In genomic region chr3:155211940-155212339, GRCh38 we compare ENCODE assay signal across 28 cellular contexts.
"Had no signal": no experiment of that assay in that cellular context is flagged by ENCODE, and none has a peak within 500 bp of the region (broad histone marks: within the 10 kb centered on the region; RNA-seq: fewer than 3 reads in every experiment).

No MANE protein-coding gene starts in this region.

- H3K4me3 ChIP-seq: Peyer's patch, SJSA1 had no signal

- H3K27me3 ChIP-seq: Peyer's patch, SJSA1 had no signal

- H3K36me3 ChIP-seq: Peyer's patch, SJSA1, WERI-Rb-1 had no signal

- H3K9me3 ChIP-seq: Peyer's patch, SJSA1, SK-N-SH had no signal

- H3K27ac ChIP-seq: Peyer's patch, SJSA1, WERI-Rb-1 had no signal

- H3K4me1 ChIP-seq: Peyer's patch, SJSA1 had no signal

- DNase-seq: activated CD4-positive, alpha-beta memory T cell treated with anti-CD3 and anti-CD28 coated beads, Interleukin-2, amount 10 ng/mL, durations not matched to agents 7 days and 5 days; activated CD4-positive, alpha-beta T cell treated with anti-CD3 and anti-CD28 coated beads for 1 hour; activated CD4-positive, alpha-beta T cell treated with anti-CD3 and anti-CD28 coated beads for 48 hours; activated CD4-positive, CD25-positive, alpha-beta regulatory T cell; activated CD8-positive, alpha-beta memory T cell treated with anti-CD3 and anti-CD28 coated beads for 24 hours; activated CD8-positive, alpha-beta memory T cell treated with anti-CD3 and anti-CD28 coated beads, Interleukin-2, amount 10 ng/mL, durations not matched to agents 7 days and 5 days; activated CD8-positive, alpha-beta memory T cell treated with anti-CD3 and anti-CD28 coated beads, Interleukin-2, amount 50 U/mL, for 48 hours; activated effector memory CD4-positive, alpha-beta T cell treated with Interleukin-2 at 50 U/mL for 16 hours; activated naive CD4-positive, alpha-beta T cell treated with anti-CD3 and anti-CD28 coated beads, Interleukin-2, amount 10 ng/mL, durations not matched to agents 7 days and 5 days; activated naive CD8-positive, alpha-beta T cell treated with anti-CD3 and anti-CD28 coated beads, Interleukin-2, amount 50 U/mL, for 24 hours; activated T-cell treated with anti-CD3 and anti-CD28 coated beads, Interleukin-2, amount 50 U/mL, for 48 hours; anterior cingulate cortex; caudate nucleus; cerebellar nuclear complex; KG1; NCI-H1436 treated with DMSO at 0.1 percent for 48 hours; NCI-H1694 treated with DMSO at 0.1 percent for 48 hours; NCI-H2029; NCI-H2107; NCI-H2171; NCI-H510A; NCI-H69; Peyer's patch; RPMI8226; SHP77 treated with DMSO at 0.1 percent for 48 hours; SK-N-SH; WERI-Rb-1 had no signal
